8 cellular contexts compared by ENCODE assay signal in the genomic region with DNA sequence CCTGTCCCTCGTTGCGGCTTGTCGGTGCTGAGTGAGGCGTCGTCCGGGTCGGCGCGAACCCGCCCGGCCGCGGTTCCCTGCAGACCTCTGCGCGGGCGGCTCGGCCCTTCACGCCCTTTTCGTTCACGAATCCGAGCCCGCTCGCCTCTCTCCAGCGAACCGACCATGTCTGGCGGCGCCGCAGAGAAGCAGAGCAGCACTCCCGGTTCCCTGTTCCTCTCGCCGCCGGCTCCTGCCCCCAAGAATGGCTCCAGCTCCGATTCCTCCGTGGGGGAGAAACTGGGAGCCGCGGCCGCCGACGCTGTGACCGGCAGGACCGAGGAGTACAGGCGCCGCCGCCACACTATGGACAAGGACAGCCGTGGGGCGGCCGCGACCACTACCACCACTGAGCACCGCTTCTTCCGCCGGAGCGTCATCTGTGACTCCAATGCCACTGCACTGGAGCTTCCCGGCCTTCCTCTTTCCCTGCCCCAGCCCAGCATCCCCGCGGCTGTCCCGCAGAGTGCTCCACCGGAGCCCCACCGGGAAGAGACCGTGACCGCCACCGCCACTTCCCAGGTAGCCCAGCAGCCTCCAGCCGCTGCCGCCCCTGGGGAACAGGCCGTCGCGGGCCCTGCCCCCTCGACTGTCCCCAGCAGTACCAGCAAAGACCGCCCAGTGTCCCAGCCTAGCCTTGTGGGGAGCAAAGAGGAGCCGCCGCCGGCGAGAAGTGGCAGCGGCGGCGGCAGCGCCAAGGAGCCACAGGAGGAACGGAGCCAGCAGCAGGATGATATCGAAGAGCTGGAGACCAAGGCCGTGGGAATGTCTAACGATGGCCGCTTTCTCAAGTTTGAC. TPM values are rescaled to one million over a fixed set of nuclear protein-coding genes. Genes with fewer than 3 reads are reported as not detected.
DNase-seq lines count a peak whose midpoint lies in the region; ATAC-seq and TF ChIP-seq lines count a peak whose summit lies in the region.

No MANE protein-coding gene starts in this region.

- H3F3A ChIP-seq in SK-N-SH (replicated peaks; ENCODE audit: insufficient read depth), result peaks cover 24% of the 10 kb centered on the region

- CTCF ChIA-PET in SK-N-SH (lab: Yijun Ruan, JAX), result interaction anchor here (1.0 to 8.1 kb wide), 17 partner anchors 8 to 829 kb away, joined by 3 to 136 read pairs (median 6); a partner anchor contains a TSS

- TF ChIP-seq CTCF in SK-N-SH (IDR thresholded peaks at IDR 0.05) (no peak; the same call in 1 of the 2 replicates), VCaP (conservative IDR thresholded peaks at IDR 0.05) (no peak), left lung (IDR thresholded peaks at IDR 0.05) (peak in 1 of 2 donors; percentile 30)

- H3K27me3 ChIP-seq in SK-N-SH (ENCODE audit: insufficient read depth) (no peaks in the 10 kb centered on the region), left lung (no peaks in the 10 kb centered on the region)

- H3K79me2 ChIP-seq in SK-N-SH (ENCODE audit: insufficient read depth), result peaks cover 57% of the 10 kb centered on the region

- H3K4me1 ChIP-seq in SK-N-SH (ENCODE audit: control insufficient read depth in 1 of 2, insufficient read depth in 2 of 2, low read depth in 1 of 2, low read length in 1 of 2), result peaks cover 11 to 14% of the 10 kb centered on the region in 2 experiments; a peak in 3 of 4 replicates
- peaks cover 9 to 55% of the 10 kb centered on the region in 2 donors for H3K4me1 ChIP-seq in left lung

- H3K27ac ChIP-seq in SK-N-SH (ENCODE audit: low read depth in 2 of 2, low read length in 1 of 2) (peak overlapping the region; percentile 86 to 96; a peak in 3 of 4 replicates), VCaP (peak overlapping the region; percentile 94), left lung (peak overlapping the region; percentile 98 to 99)

- POLR2A ChIA-PET in SK-N-SH (lab: Yijun Ruan, JAX), result interaction anchor here (2.8 kb wide), 1 partner anchor 196 kb away, joined by 9 read pairs; a partner anchor contains a TSS

- H3K4me3 ChIP-seq in SK-N-SH (ENCODE audit: low read depth in 2 of 2, low read length in 1 of 2), result peak overlapping the region; percentile 78 to 89
- H3K4me3 ChIP-seq in left lung, result peak overlapping the region; percentile 87 to 92

- no peaks in the 10 kb centered on the region for H3K9me3 ChIP-seq in SK-N-SH
- H3K9me3 ChIP-seq in left lung, result no peaks in the 10 kb centered on the region

- H4K20me1 ChIP-seq in SK-N-SH (ENCODE audit: insufficient read depth), result peaks cover 54% of the 10 kb centered on the region

- DNase-seq in SK-N-SH (peak; percentile 65), cerebellar cortex (ENCODE audit: low spot score) (peak; percentile 46), left lung (peak; percentile 62 to 92), A172 (ENCODE audit: low spot score) (no peak)
- peak; percentile 51 for DNase-seq in stimulated activated CD4-positive, alpha-beta T cell treated with anti-CD3 and anti-CD28 coated beads, Interleukin-4, amount 100 ng/mL, for 1 hour

- TF ChIP-seq RAD21 in SK-N-SH (IDR thresholded peaks at IDR 0.05; ENCODE audit: low read length), result no peak

- peak overlapping the region; percentile 90 for H3K9ac ChIP-seq in SK-N-SH

- ATAC-seq in SK-N-SH treated with all-trans-retinoic acid at 6 μM for 48 hours (no peak; the same call in 2 of the 3 replicates), HG03520 (IDR thresholded peaks at IDR 0.05; ENCODE audit: unreplicated experiment) (peak; percentile 4), left lung (peak; percentile 1)

- H3K9me2 ChIP-seq in SK-N-SH, result no peaks in the 10 kb centered on the region

- 1% methylated on average over 18 of the region's 81 CpGs for WGBS in SK-N-SH (ENCODE audit: low lambda C conversion rate)

- TF ChIP-seq EP300 in SK-N-SH (IDR thresholded peaks at IDR 0.05; ENCODE audit: borderline replicate concordance in 1 of 2, low read depth in 1 of 2, low read length in 1 of 2), result no peak

- intact Hi-C loops in left lung (cut with DNase I), result loop anchor here in 1 of 2 donors (5.0 to 10.0 kb wide), 2 partner anchors 61 to 181 kb away; no protein-coding TSS in a partner anchor

- H3K36me3 ChIP-seq in SK-N-SH (replicated peaks in 1 of 2; ENCODE audit: control insufficient read depth in 1 of 2, insufficient read depth in 2 of 2, low read length in 1 of 2) (peaks cover 2 to 11% of the 10 kb centered on the region in 2 experiments), left lung (no peaks in the 10 kb centered on the region)

- H2AFZ ChIP-seq in SK-N-SH (ENCODE audit: low read depth), result no peak overlapping the region

- H3K4me2 ChIP-seq in SK-N-SH, result peak overlapping the region; percentile 95

TF ChIP-seq in SK-N-SH, 30 proteins besides CTCF, POLR2A, EP300 and RAD21 (continues in another document):
- TF ChIP-seq TAF1 (IDR thresholded peaks at IDR 0.05; ENCODE audit: borderline replicate concordance, low read depth, low read length) (no peak), CHD2 (IDR thresholded peaks at IDR 0.05; ENCODE audit: low read length, partially characterized antibody) (no peak), YY1 (IDR thresholded peaks at IDR 0.05; ENCODE audit: low read depth) (no peak), EZH2phosphoT487 (IDR thresholded peaks at IDR 0.05; ENCODE audit: borderline replicate concordance, low read depth) (no peak), RCOR1 (IDR thresholded peaks at IDR 0.05; ENCODE audit: low read length) (no peak), SMC3 (IDR thresholded peaks at IDR 0.05; ENCODE audit: low read depth, low read length) (no peak), MEF2A (IDR thresholded peaks at IDR 0.05; ENCODE audit: borderline replicate concordance, low read depth) (no peak)
- TF ChIP-seq, protein P1, sequence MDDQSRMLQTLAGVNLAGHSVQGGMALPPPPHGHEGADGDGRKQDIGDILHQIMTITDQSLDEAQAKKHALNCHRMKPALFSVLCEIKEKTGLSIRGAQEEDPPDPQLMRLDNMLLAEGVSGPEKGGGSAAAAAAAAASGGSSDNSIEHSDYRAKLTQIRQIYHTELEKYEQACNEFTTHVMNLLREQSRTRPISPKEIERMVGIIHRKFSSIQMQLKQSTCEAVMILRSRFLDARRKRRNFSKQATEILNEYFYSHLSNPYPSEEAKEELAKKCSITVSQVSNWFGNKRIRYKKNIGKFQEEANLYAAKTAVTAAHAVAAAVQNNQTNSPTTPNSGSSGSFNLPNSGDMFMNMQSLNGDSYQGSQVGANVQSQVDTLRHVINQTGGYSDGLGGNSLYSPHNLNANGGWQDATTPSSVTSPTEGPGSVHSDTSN (IDR thresholded peaks at IDR 0.05), result no peak
- TF ChIP-seq, protein P2, sequence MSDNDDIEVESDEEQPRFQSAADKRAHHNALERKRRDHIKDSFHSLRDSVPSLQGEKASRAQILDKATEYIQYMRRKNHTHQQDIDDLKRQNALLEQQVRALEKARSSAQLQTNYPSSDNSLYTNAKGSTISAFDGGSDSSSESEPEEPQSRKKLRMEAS (IDR thresholded peaks at IDR 0.05; ENCODE audit: low read depth), result no peak
- TF ChIP-seq, protein P3, sequence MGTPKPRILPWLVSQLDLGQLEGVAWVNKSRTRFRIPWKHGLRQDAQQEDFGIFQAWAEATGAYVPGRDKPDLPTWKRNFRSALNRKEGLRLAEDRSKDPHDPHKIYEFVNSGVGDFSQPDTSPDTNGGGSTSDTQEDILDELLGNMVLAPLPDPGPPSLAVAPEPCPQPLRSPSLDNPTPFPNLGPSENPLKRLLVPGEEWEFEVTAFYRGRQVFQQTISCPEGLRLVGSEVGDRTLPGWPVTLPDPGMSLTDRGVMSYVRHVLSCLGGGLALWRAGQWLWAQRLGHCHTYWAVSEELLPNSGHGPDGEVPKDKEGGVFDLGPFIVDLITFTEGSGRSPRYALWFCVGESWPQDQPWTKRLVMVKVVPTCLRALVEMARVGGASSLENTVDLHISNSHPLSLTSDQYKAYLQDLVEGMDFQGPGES (IDR thresholded peaks at IDR 0.05; ENCODE audit: low read depth, low read length), result no peak

TF ChIP-seq in SK-N-SH treated with all-trans-retinoic acid at 6 μM for 48 hours, 23 proteins besides CTCF, POLR2A, EP300 and RAD21:
- no peak for TF ChIP-seq SNAI2 (CRISPR knock-in tag; IDR thresholded peaks at IDR 0.05)
- TF ChIP-seq, protein P4, sequence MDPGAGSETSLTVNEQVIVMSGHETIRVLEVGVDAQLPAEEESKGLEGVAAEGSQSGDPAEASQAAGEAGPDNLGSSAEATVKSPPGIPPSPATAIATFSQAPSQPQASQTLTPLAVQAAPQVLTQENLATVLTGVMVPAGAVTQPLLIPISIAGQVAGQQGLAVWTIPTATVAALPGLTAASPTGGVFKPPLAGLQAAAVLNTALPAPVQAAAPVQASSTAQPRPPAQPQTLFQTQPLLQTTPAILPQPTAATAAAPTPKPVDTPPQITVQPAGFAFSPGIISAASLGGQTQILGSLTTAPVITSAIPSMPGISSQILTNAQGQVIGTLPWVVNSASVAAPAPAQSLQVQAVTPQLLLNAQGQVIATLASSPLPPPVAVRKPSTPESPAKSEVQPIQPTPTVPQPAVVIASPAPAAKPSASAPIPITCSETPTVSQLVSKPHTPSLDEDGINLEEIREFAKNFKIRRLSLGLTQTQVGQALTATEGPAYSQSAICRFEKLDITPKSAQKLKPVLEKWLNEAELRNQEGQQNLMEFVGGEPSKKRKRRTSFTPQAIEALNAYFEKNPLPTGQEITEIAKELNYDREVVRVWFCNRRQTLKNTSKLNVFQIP (CRISPR knock-in tag; IDR thresholded peaks at IDR 0.05; ENCODE audit: borderline replicate concordance, low read depth), result no peak
- no peak for TF ChIP-seq ESRRG (CRISPR knock-in tag; IDR thresholded peaks at IDR 0.05)

RNA-seq across cellular contexts. Expression of a gene that starts 1.2 kb away (rescaled TPM):
- 28.8 and 30.5 TPM in 2 replicates for polyA plus RNA-seq in SK-N-SH (2012; rRNA removed)
- 17.4 and 26.0 TPM in 2 replicates for polyA plus RNA-seq in SK-N-SH (2012; cell fraction: cytosol; rRNA removed)
- 43.2 and 69.2 TPM in 2 replicates for polyA plus RNA-seq in SK-N-SH (2012; cell fraction: nucleus; rRNA removed)
- total RNA-seq in left lung, result 100 to 1,000 TPM; 185 to 245 TPM
- 16.3 and 18.0 TPM in 2 replicates for total RNA-seq in A172 (2014; rRNA removed; shearing (Covaris generic))
